Comparison of ENCODE assay signal across 9 cellular contexts in genomic region chr7:33903770-33904679, GRCh38. TPM values are rescaled to one million over a fixed set of nuclear protein-coding genes. Genes with fewer than 3 reads are reported as not detected.
A peak's percentile ranks its signal among the peaks of the same experiment; 100 is the strongest.
DNase-seq lines count a peak whose midpoint lies in the region; ATAC-seq, FAIRE-seq and TF ChIP-seq lines count a peak whose summit lies in the region.
"Had no signal": no experiment of that assay in that cellular context is flagged by ENCODE, and none has a peak within 500 bp of the region (broad histone marks: within the 10 kb centered on the region; RNA-seq: fewer than 3 reads in every experiment).

No MANE protein-coding gene starts in this region.

- peak overlapping the region; percentile 57 for H3K27ac ChIP-seq in HUES48 (ENCODE audit: low read depth, low read length)
- peak overlapping the region in 8 of 10 donors; percentile 5 to 73 (median 46) for H3K27ac ChIP-seq in heart right ventricle

- H3K9ac ChIP-seq in HUES48 (ENCODE audit: low read depth, low read length), result no peak overlapping the region

- no peak for FAIRE-seq in RCC 7860 (lab: Jason Lieb, UNC)

- H3K9me3 ChIP-seq in HUES48 (ENCODE audit: control insufficient read depth, insufficient read depth, low read length) (no peaks in the 10 kb centered on the region), heart right ventricle (no peaks in the 10 kb centered on the region)

- H3K4me1 Mint-ChIP-seq in activated naive CD4-positive, alpha-beta T cell treated with anti-CD3 and anti-CD28 coated beads, Interleukin-2, amount 50 U/mL, for 24 hours, result peaks cover 10% of the 10 kb centered on the region

- 3% methylated on average over 56 of the region's 56 CpGs for WGBS in heart right ventricle, 2 donors

- DNase-seq in GM03348 (ENCODE audit: low spot score) (peak; percentile 90), heart right ventricle (peak; percentile 35 to 40), omental fat pad (ENCODE audit: low spot score) (no peak), RCC 7860 (ENCODE audit: low spot score) (no peak)

- H3K27me3 ChIP-seq in HUES48 (ENCODE audit: control insufficient read depth, insufficient read depth, low read length) (peaks cover 67% of the 10 kb centered on the region), heart right ventricle (peaks cover 4 to 93% (median 55%) of the 10 kb centered on the region in 7 donors)

- intact Hi-C loops in heart right ventricle (cut with DNase I), result loop anchor here in 2 of 10 donors (5.0 kb wide), 2 partner anchors 142 to 187 kb away; no protein-coding TSS in a partner anchor

- peak; percentile 61 to 88 (median 82) for ATAC-seq in heart right ventricle
- ATAC-seq in omental fat pad (ENCODE audit: low FRiP score), result peak; percentile 80
- no peak for ATAC-seq in GM21723 (IDR thresholded peaks at IDR 0.05; ENCODE audit: unreplicated experiment)
- ATAC-seq in HG03342 (IDR thresholded peaks at IDR 0.05; ENCODE audit: unreplicated experiment), result no peak

- H3K9me3 Mint-ChIP-seq in activated naive CD4-positive, alpha-beta T cell treated with anti-CD3 and anti-CD28 coated beads, Interleukin-2, amount 50 U/mL, for 24 hours, result no peaks in the 10 kb centered on the region

- H3K36me3 Mint-ChIP-seq in activated naive CD4-positive, alpha-beta T cell treated with anti-CD3 and anti-CD28 coated beads, Interleukin-2, amount 50 U/mL, for 24 hours, result no peaks in the 10 kb centered on the region

- H3K4me3 ChIP-seq in HUES48 (ENCODE audit: low read depth, low read length) (peak overlapping the region; percentile 84), heart right ventricle (peak overlapping the region; percentile 47 to 74 (median 64))

- H3K27me3 Mint-ChIP-seq in activated naive CD4-positive, alpha-beta T cell treated with anti-CD3 and anti-CD28 coated beads, Interleukin-2, amount 50 U/mL, for 24 hours, result peaks cover 52% of the 10 kb centered on the region

- peak overlapping the region; percentile 78 for H3K4me3 Mint-ChIP-seq in activated naive CD4-positive, alpha-beta T cell treated with anti-CD3 and anti-CD28 coated beads, Interleukin-2, amount 50 U/mL, for 24 hours

- H3K27ac Mint-ChIP-seq in activated naive CD4-positive, alpha-beta T cell treated with anti-CD3 and anti-CD28 coated beads, Interleukin-2, amount 50 U/mL, for 24 hours, result no peak overlapping the region

- H3K36me3 ChIP-seq in HUES48 (ENCODE audit: control insufficient read depth, insufficient read depth, low read length) (no peaks in the 10 kb centered on the region), heart right ventricle (no peaks in the 10 kb centered on the region)

- H3K4me1 ChIP-seq in HUES48 (ENCODE audit: control insufficient read depth, insufficient read depth, low read length) (peaks cover 22% of the 10 kb centered on the region), heart right ventricle (peaks cover 0 to 20% (median 8%) of the 10 kb centered on the region in 9 donors)

- no peak for TF ChIP-seq CTCF in heart right ventricle (IDR thresholded peaks at IDR 0.05)
- no peak for TF ChIP-seq CTCF in omental fat pad (IDR thresholded peaks at IDR 0.05)

RNA-seq across cellular contexts. Expression of gene BMPER, which starts 1.3 kb away (rescaled TPM):
- total RNA-seq in heart right ventricle (1 to 10 TPM in 9 of 10 donors, under 1 TPM in 1; 0.70 to 3.9 (median 1.7) TPM), omental fat pad (10 to 100 TPM in 2 of 4 donors, 1 to 10 TPM in 2; 5.4 to 32.5 (median 16.6) TPM)
- 1 to 10 TPM in 1 of 2 donors, under 1 TPM in 1; 0.88 to 1.0 TPM for polyA plus RNA-seq in heart right ventricle
- total RNA-seq: T-helper 1 cell treated with Interleukin-12 subunit alpha and Interleukin-12 subunit beta and Interleukin-4 antibody, amounts not matched to agents 30 ng/mL and 1 ng/mL, for 36 hours had no signal

Comparison
In these comparisons a context has a peak if more than half of its experiments do, and no peak if none do; other contexts are left out.
1. DNase-seq: peak in GM03348 (single experiment) and heart right ventricle (2 of 2); none in omental fat pad (single experiment) and RCC 7860 (single experiment).
2. ATAC-seq: peak in heart right ventricle (8 of 8) and omental fat pad (single experiment); none in GM21723 (single experiment) and HG03342 (single experiment).